Comparison of ENCODE assay signal across 1 cellular context in genomic region chr12:6468283-6468575, GRCh38.
TF ChIP-seq lines count a peak whose summit lies in the region.

No MANE protein-coding gene starts in this region.

TF ChIP-seq in endothelial cell of umbilical vein, 7 proteins besides CTCF, POLR2A, EP300 and RAD21:
- TF ChIP-seq POLR2AphosphoS5 (IDR thresholded peaks at IDR 0.05; ENCODE audit: insufficient read depth, low read depth, low read length), result no peak
- no peak for TF ChIP-seq JUN (IDR thresholded peaks at IDR 0.05; ENCODE audit: borderline replicate concordance, insufficient read depth, insufficient read length, low read depth)
- no peak for TF ChIP-seq MYC (IDR thresholded peaks at IDR 0.05; ENCODE audit: low read depth, low read length)
- TF ChIP-seq EZH2 (IDR thresholded peaks at IDR 0.05; ENCODE audit: borderline replicate concordance, low read depth, low read length, severe bottlenecking), result no peak
- no peak for TF ChIP-seq MAX (IDR thresholded peaks at IDR 0.05; ENCODE audit: insufficient read depth, insufficient read length)
- TF ChIP-seq GATA2 (IDR thresholded peaks at IDR 0.05; ENCODE audit: insufficient read depth, insufficient read length, low read depth, low read length), result no peak
- TF ChIP-seq FOS (IDR thresholded peaks at IDR 0.05; ENCODE audit: borderline replicate concordance, insufficient read depth, low read length), result no peak
